9 cellular contexts compared by ENCODE assay signal in the genomic region with DNA sequence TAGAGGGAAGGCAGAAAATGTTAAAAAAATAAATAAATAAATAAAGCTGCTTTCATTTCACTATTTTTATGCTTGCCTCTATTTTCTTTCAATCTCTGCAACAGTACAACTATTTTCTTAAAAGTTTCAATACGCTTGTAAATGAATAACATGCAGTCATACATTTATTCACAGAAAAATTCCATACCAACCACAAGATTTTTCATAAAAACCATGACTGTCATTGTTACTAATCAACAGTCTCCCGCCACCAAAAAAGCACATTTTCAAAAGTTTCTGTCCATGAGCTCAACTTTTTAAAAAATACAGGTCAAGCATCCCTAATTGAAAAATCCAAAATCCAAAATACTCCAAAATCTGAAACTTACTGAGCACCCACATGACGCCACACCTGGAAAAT. TPM values are rescaled to one million over a fixed set of nuclear protein-coding genes. Genes with fewer than 3 reads are reported as not detected.
DNase-seq lines count a peak whose midpoint lies in the region; ATAC-seq, FAIRE-seq and TF ChIP-seq lines count a peak whose summit lies in the region.
"Had no signal": no experiment of that assay in that cellular context is flagged by ENCODE, and none has a peak within 500 bp of the region (broad histone marks: within the 10 kb centered on the region; RNA-seq: fewer than 3 reads in every experiment).

No MANE protein-coding gene starts in this region.

- H3K9ac ChIP-seq in H1 (replicated peaks in 1 of 4; ENCODE audit: extremely low read depth in 1 of 4, low read depth in 3 of 4, low read length in 3 of 4) = no peak overlapping the region
- no peak overlapping the region for H3K9ac ChIP-seq in subcutaneous abdominal adipose tissue (ENCODE audit: low read length in 5 of 5)

- peaks cover 15 to 32% of the 10 kb centered on the region in 2 experiments for H4K20me1 ChIP-seq in H1 (replicated peaks in 1 of 2; ENCODE audit: control insufficient read depth in 1 of 2, insufficient read depth in 2 of 2, low read length in 2 of 2)

- CTCF ChIA-PET in H1 (lab: Charles Lee; ENCODE audit: partially characterized antibody) = interaction anchor here (0.6 to 1.8 kb wide), 10 partner anchors 9 to 201 kb away, joined by 3 to 8 read pairs (median 4); no protein-coding TSS in a partner anchor

- H3K4me3 ChIP-seq in H1 (ENCODE audit: extremely low read depth in 1 of 4, insufficient read depth in 2 of 4, low read depth in 3 of 4, low read length in 4 of 4) = no peak overlapping the region
- H3K4me3 ChIP-seq in subcutaneous abdominal adipose tissue (ENCODE audit: low read depth in 1 of 5, low read length in 5 of 5) = peak overlapping the region in 3 of 5 donors; percentile 17 to 47 (median 44)

- H3K56ac ChIP-seq in H1 (replicated peaks; ENCODE audit: insufficient read length, low read depth, low read length) = no peak overlapping the region

- H3K4me2 ChIP-seq in H1 (ENCODE audit: insufficient read depth in 1 of 2, low read depth in 2 of 2, low read length in 2 of 2) = peak overlapping the region; percentile 47 to 60; a peak in 3 of 4 replicates

- no peak for DNase-seq in H1 (ENCODE audit: low read depth in 1 of 2, low spot score in 2 of 2)
- DNase-seq in posterior vena cava (ENCODE audit: low spot score) = no peak
- DNase-seq in cortex of kidney (lab: John Stamatoyannopoulos, UW) = no peak
- DNase-seq: effector CD4-positive, alpha-beta T cell had no signal

- no peak overlapping the region for H4K8ac ChIP-seq in H1 (ENCODE audit: extremely low read depth, insufficient read depth, low read length)

- H3K9me3 ChIP-seq in H1 (ENCODE audit: insufficient read depth in 2 of 2, low read depth in 1 of 2, low read length in 1 of 2) = no peaks in the 10 kb centered on the region
- no peaks in the 10 kb centered on the region for H3K9me3 ChIP-seq in subcutaneous abdominal adipose tissue (ENCODE audit: control insufficient read depth in 5 of 5, low read length in 5 of 5)

- H3K14ac ChIP-seq in H1 (ENCODE audit: insufficient read length) = no peak overlapping the region

- no peak overlapping the region for H2BK12ac ChIP-seq in H1 (ENCODE audit: low read depth, low read length)

- WGBS in H1 (ENCODE audit: extremely low coverage in 1 of 2, insufficient coverage in 1 of 2, insufficient read length in 1 of 2, insufficient replicate concordance in 2 of 2, low coverage in 1 of 2, low lambda C conversion rate in 2 of 2, missing lambda C conversion rate in 1 of 2), 2 experiments = 85% methylated on average over 3 of the region's 3 CpGs; no CpG with 5 or more reads in 1 of the 2 experiments

- no peak overlapping the region for H2BK5ac ChIP-seq in H1 (ENCODE audit: low read depth, low read length)

- H3K18ac ChIP-seq in H1 (ENCODE audit: extremely low read depth, low read length) = no peak overlapping the region

- H2BK15ac ChIP-seq in H1 (ENCODE audit: low read length) = no peak overlapping the region

- H3K79me1 ChIP-seq in H1 (ENCODE audit: low read depth, low read length) = peaks cover 12% of the 10 kb centered on the region

- no peak for TF ChIP-seq EP300 in H1 (IDR thresholded peaks at IDR 0.05; ENCODE audit: borderline replicate concordance in 1 of 2, low read depth in 2 of 2, low read length in 2 of 2)

- TF ChIP-seq CTCF in H1 (IDR thresholded peaks at IDR 0.05; ENCODE audit: control extremely low read depth in 1 of 3, insufficient read depth in 1 of 3, low read depth in 1 of 3, low read length in 3 of 3) = no peak

- H3K79me2 ChIP-seq in H1 (ENCODE audit: control insufficient read depth in 1 of 2, insufficient read depth in 2 of 2, low read length in 2 of 2) = peaks cover 17 to 92% of the 10 kb centered on the region in 2 experiments

- no peak for TF ChIP-seq POLR2A in H1 (IDR thresholded peaks at IDR 0.05; ENCODE audit: control extremely low read depth in 1 of 2, low read depth in 2 of 2, low read length in 2 of 2)

- H3K23ac ChIP-seq in H1 (ENCODE audit: insufficient read length) = no peak overlapping the region

- H2BK20ac ChIP-seq in H1 (ENCODE audit: low read length) = no peak overlapping the region

- H3K27ac ChIP-seq in H1 (ENCODE audit: low read depth, low read length) (no peak overlapping the region), subcutaneous abdominal adipose tissue (ENCODE audit: low read depth, low read length) (no peak overlapping the region)

- H3K4me1 ChIP-seq in H1 (replicated peaks in 1 of 4; ENCODE audit: control insufficient read depth in 3 of 4, insufficient read depth in 4 of 4, low read length in 3 of 4) (peaks cover 4 to 25% (median 23%) of the 10 kb centered on the region in 4 experiments), subcutaneous abdominal adipose tissue (ENCODE audit: control insufficient read depth in 5 of 5, insufficient read depth in 5 of 5, low read length in 5 of 5) (peaks cover 0 to 39% (median 25%) of the 10 kb centered on the region in 5 donors)

- no peak overlapping the region for H2AFZ ChIP-seq in H1 (ENCODE audit: low read length)

- no peak overlapping the region for H3K4ac ChIP-seq in H1 (replicated peaks; ENCODE audit: insufficient read length, low read depth, low read length)

- intact Hi-C loops in posterior vena cava (cut with DNase I) = loop anchor here in 1 of 2 donors (10.0 kb wide), 1 partner anchor 145 kb away; no protein-coding TSS in a partner anchor

- no peak overlapping the region for H2BK120ac ChIP-seq in H1 (replicated peaks; ENCODE audit: low read depth, low read length)

- peaks cover 2% of the 10 kb centered on the region; the same call in 1 of the 2 replicates for H3K23me2 ChIP-seq in H1 (ENCODE audit: low read depth, low read length)

- ATAC-seq in GM19395 (IDR thresholded peaks at IDR 0.05; ENCODE audit: unreplicated experiment) (peak; percentile 27), HG03066 (IDR thresholded peaks at IDR 0.05; ENCODE audit: low read depth, unreplicated experiment) (peak; percentile 26), esophagus mucosa (no peak), HG03442 (IDR thresholded peaks at IDR 0.05; ENCODE audit: unreplicated experiment) (no peak)

- POLR2A ChIA-PET in H1 (lab: Charles Lee; ENCODE audit: partially characterized antibody) = interaction anchor here (0.6 to 1.5 kb wide), 2 partner anchors 30 to 79 kb away, joined by 3 read pairs; no protein-coding TSS in a partner anchor

- TF ChIP-seq RAD21 in H1 (IDR thresholded peaks at IDR 0.05 in 1 of 2, conservative IDR thresholded peaks at IDR 0.05 in 1 of 2; ENCODE audit: low read depth in 2 of 2, low read length in 2 of 2) = no peak

- FAIRE-seq in H1 (lab: Jason Lieb, UNC) = no peak

- no peak overlapping the region for H2AK5ac ChIP-seq in H1 (ENCODE audit: low read depth, low read length)

- H4K5ac ChIP-seq in H1 (ENCODE audit: insufficient read length, low read depth, low read length) = no peak overlapping the region

- H3K36me3 ChIP-seq in H1 (ENCODE audit: control insufficient read depth in 2 of 4, insufficient read depth in 4 of 4, low read length in 3 of 4) (no peaks in the 10 kb centered on the region), subcutaneous abdominal adipose tissue (ENCODE audit: control insufficient read depth in 5 of 5, insufficient read depth in 5 of 5, low read length in 5 of 5) (no peaks in the 10 kb centered on the region)

- H3K27me3 ChIP-seq in H1 (replicated peaks in 1 of 4; ENCODE audit: control insufficient read depth in 3 of 4, extremely low read depth in 1 of 4, insufficient read depth in 3 of 4, low read length in 3 of 4) (no peaks in the 10 kb centered on the region), subcutaneous abdominal adipose tissue (ENCODE audit: control insufficient read depth in 5 of 5, insufficient read depth in 4 of 5, low read length in 5 of 5) (peaks cover 0 to 8% (median 0%) of the 10 kb centered on the region in 5 donors)

- H4K91ac ChIP-seq in H1 (replicated peaks; ENCODE audit: insufficient read length, low read length) = no peak overlapping the region

RNA-seq across cellular contexts. Expression of a gene that starts 5.3 kb away (rescaled TPM):
- 47.9 and 49.1 TPM in 2 replicates for total RNA-seq in H1 (2021; fragmentation: NEBNext Ultra II Directional; extraction: Animal tissue kit (Norgen Biotek cat#: 25700))
- polyA plus RNA-seq in H1 (2011; rRNA removed) = 14.3 and 19.7 TPM in 2 replicates
- polyA plus RNA-seq in H1 (2011; cell fraction: cytosol; rRNA removed) = 27.5 TPM
- polyA plus RNA-seq in H1 (2011; cell fraction: nucleus; rRNA removed) = 25.6 TPM
- 32.4 to 53.5 TPM (median 36.9 TPM) in 4 replicates for polyA plus RNA-seq in H1 (2012, experiment 1 of 2)
- 3.6 TPM for polyA plus RNA-seq in H1 (2012, experiment 2 of 2)
- polyA plus RNA-seq in H1 (2013, experiment 1 of 2) = 38.8 TPM
- polyA plus RNA-seq in H1 (2013, experiment 2 of 2) = 39.8 TPM
- 74.4 and 97.7 TPM in 2 replicates for polyA minus RNA-seq in H1 (2011; rRNA and poly(A)+ RNA removed)
- 31.5 TPM for polyA minus RNA-seq in H1 (2011; cell fraction: cytosol; rRNA and poly(A)+ RNA removed)
- polyA minus RNA-seq in H1 (2011; cell fraction: nucleus; rRNA and poly(A)+ RNA removed) = 93.5 TPM
- total RNA-seq in esophagus mucosa = 64.5 TPM
- 10 to 100 TPM; 28.8 to 30.6 TPM for total RNA-seq in posterior vena cava

Comparison
In these comparisons a context has a peak if more than half of its experiments do, and no peak if none do; other contexts are left out.
1. ATAC-seq: peak in GM19395 (single experiment) and HG03066 (single experiment); none in esophagus mucosa (single experiment) and HG03442 (single experiment).
2. H3K4me3 ChIP-seq: peak in subcutaneous abdominal adipose tissue (3 of 5); none in H1 (0 of 4).